15 cellular contexts compared by ENCODE assay signal in the genomic region with DNA sequence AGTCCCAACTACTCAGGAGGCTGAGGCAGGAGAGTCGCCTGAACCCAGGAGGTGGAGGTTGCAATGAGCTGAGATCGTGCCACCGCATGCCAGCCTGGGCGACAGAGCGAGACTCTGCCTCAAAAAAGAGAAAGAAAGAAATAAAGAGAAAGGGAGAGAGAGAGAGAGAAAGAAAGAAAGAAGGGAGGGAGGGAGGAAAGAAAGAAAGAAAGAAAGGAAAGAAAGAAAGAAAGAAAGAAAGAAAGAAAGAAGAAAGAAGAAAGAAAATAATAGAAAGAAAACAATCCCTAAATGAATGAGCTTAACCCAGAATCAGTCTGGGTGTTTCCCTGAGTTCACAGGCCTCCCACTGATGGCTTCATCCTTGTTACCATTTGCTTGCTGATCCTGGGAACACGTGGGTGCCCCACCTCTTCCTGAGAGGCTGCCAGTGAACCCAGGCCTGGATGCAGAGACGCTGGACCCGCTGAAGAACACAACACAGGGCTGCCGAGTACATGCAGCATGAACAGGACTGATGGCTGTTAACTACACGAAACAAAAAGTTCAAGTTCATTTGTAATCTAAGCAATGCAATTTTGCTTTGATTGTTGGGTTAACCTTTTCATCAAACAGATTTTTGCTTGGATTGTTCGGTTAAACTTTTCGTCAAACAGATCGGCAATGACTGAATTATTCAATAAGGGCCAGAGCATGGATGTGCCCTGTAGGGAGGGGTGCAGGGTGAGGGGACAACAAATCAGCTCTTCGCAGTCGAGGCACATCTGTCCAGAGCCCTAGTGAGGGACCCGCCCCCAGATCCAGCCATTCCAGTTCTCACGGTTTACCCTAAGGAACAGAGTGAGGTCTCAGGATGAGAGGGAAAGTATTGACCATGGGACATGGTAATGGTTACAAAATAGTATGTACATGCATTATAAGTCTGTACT. TPM values are rescaled to one million over a fixed set of nuclear protein-coding genes. Genes with fewer than 3 reads are reported as not detected.
A peak's percentile ranks its signal among the peaks of the same experiment; 100 is the strongest.
DNase-seq lines count a peak whose midpoint lies in the region; ATAC-seq and TF ChIP-seq lines count a peak whose summit lies in the region.
"Had no signal": no experiment of that assay in that cellular context is flagged by ENCODE, and none has a peak within 500 bp of the region (broad histone marks: within the 10 kb centered on the region; RNA-seq: fewer than 3 reads in every experiment).

No MANE protein-coding gene starts in this region.

- H3K9me3 ChIP-seq in OCI-LY3 (ENCODE audit: insufficient read depth, low read length) (no peaks in the 10 kb centered on the region), H9 (ENCODE audit: control insufficient read depth, low read depth, low read length) (no peaks in the 10 kb centered on the region)
- H3K9me3 ChIP-seq: ascending aorta, neutrophil had no signal

- H3K4me2 ChIP-seq in OCI-LY3 (ENCODE audit: low read length) (peak overlapping the region; percentile 77), H9 (ENCODE audit: insufficient read depth, insufficient read length, low read length) (no peak overlapping the region)

- intact Hi-C loops in Right ventricle myocardium inferior (cut with DNase I) (no loop called here), cardiac septum (cut with DNase I) (loop anchor here (2.0 to 10.0 kb wide), 2 partner anchors 47 to 91 kb away; no protein-coding TSS in a partner anchor), Right ventricle myocardium superior (cut with DNase I) (no loop called here)

- H3K23me2 ChIP-seq in H9 (ENCODE audit: insufficient read length, low read depth, low read length, poor library complexity, severe bottlenecking), result no peaks in the 10 kb centered on the region

- no peak overlapping the region for H3K56ac ChIP-seq in H9 (ENCODE audit: insufficient read length, low read depth, low read length)

- peak overlapping the region; percentile 59 for H3K4me3 ChIP-seq in OCI-LY3 (ENCODE audit: low read length)
- H3K4me3 ChIP-seq: ascending aorta, spleen had no signal

- H3K23ac ChIP-seq in H9 (ENCODE audit: insufficient read length, low read depth, low read length), result no peak overlapping the region

- no peak overlapping the region for H4K5ac ChIP-seq in H9 (ENCODE audit: insufficient read length, low read depth, low read length)

- H3K4me1 ChIP-seq in OCI-LY3 (ENCODE audit: low read length), result peaks cover 48% of the 10 kb centered on the region
- H3K4me1 ChIP-seq in H9 (ENCODE audit: insufficient read depth, low read length), result peaks cover 8% of the 10 kb centered on the region
- H3K4me1 ChIP-seq: ascending aorta had no signal

- no peak overlapping the region for H3K4ac ChIP-seq in H9 (ENCODE audit: low read depth, low read length)

- no peak overlapping the region for H3T11ph ChIP-seq in H9 (ENCODE audit: low read length)

- H2AK5ac ChIP-seq in H9 (ENCODE audit: insufficient read length, low read length), result no peak overlapping the region

- ATAC-seq in Right ventricle myocardium inferior (peak; percentile 58), Right ventricle myocardium superior (ENCODE audit: poor library complexity) (peak; percentile 43)

- H2BK120ac ChIP-seq in H9 (ENCODE audit: low read depth, low read length, poor library complexity, severe bottlenecking), result no peak overlapping the region

- H3K27me3 ChIP-seq in OCI-LY3 (ENCODE audit: low read depth, low read length) (no peaks in the 10 kb centered on the region), H9 (ENCODE audit: insufficient read depth, low read length) (no peaks in the 10 kb centered on the region)
- H3K27me3 ChIP-seq: ascending aorta, neutrophil, spleen had no signal

- H2BK20ac ChIP-seq in H9 (ENCODE audit: low read depth, low read length, poor library complexity, severe bottlenecking), result no peak overlapping the region

- no peaks in the 10 kb centered on the region for H3K36me3 Mint-ChIP-seq in H9 (ENCODE audit: insufficient read depth in 1 of 3, low read depth in 3 of 3)

- no peak overlapping the region for H2BK5ac ChIP-seq in H9 (ENCODE audit: insufficient read length, low read length)

- no peak for TF ChIP-seq CTCF in OCI-LY3 (IDR thresholded peaks at IDR 0.05; ENCODE audit: low read depth, low read length)
- TF ChIP-seq CTCF in H9 (conservative IDR thresholded peaks at IDR 0.05), result no peak

- no peaks in the 10 kb centered on the region for H3K79me1 ChIP-seq in H9 (ENCODE audit: insufficient read depth, low read depth, low read length, poor library complexity, severe bottlenecking)

- no peak overlapping the region for H4K91ac ChIP-seq in H9 (ENCODE audit: insufficient read length, low read depth, low read length)

- no peak overlapping the region for H2BK12ac ChIP-seq in H9 (ENCODE audit: insufficient read length, low read depth, low read length)

- no peaks in the 10 kb centered on the region for H3K36me3 ChIP-seq in OCI-LY3 (replicated peaks; ENCODE audit: low read depth, low read length)
- H3K36me3 ChIP-seq: ascending aorta, neutrophil, spleen had no signal

- no peak overlapping the region for H4K8ac ChIP-seq in H9 (replicated peaks; ENCODE audit: insufficient read length, low read depth, low read length)

- H4K20me1 ChIP-seq in OCI-LY3 (ENCODE audit: insufficient read depth, low read length) (no peaks in the 10 kb centered on the region), H9 (ENCODE audit: control insufficient read depth, insufficient read depth, insufficient read length) (no peaks in the 10 kb centered on the region)

- no peaks in the 10 kb centered on the region for H3K79me2 ChIP-seq in OCI-LY3 (ENCODE audit: low read length)
- no peaks in the 10 kb centered on the region for H3K79me2 ChIP-seq in H9 (ENCODE audit: insufficient read depth, low read length)

- DNase-seq in Right ventricle myocardium inferior (ENCODE audit: missing footprints) (no peak), cardiac septum (ENCODE audit: low spot score) (no peak), Right ventricle myocardium superior (peak; percentile 62), NCI-H1694 treated with DMSO at 0.1 percent for 48 hours (lab: John Stamatoyannopoulos, UW) (no peak), HCEC 1CT (no peak), H9 (no peak), NCI-H446 treated with DMSO at 0.1 percent for 48 hours (lab: John Stamatoyannopoulos, UW) (no peak)
- DNase-seq: effector CD4-positive, alpha-beta T cell; NCI-H1417 treated with DMSO at 0.1 percent for 48 hours; NCI-H774; spleen had no signal

- peaks cover 9% of the 10 kb centered on the region for H3K27me3 Mint-ChIP-seq in H9 (ENCODE audit: low read depth)

- peaks cover 12 to 18% of the 10 kb centered on the region in 2 experiments for H3K4me1 Mint-ChIP-seq in H9

- no peak overlapping the region for H3K18ac ChIP-seq in H9 (ENCODE audit: insufficient read length, low read depth, low read length)

- WGBS in H9 (ENCODE audit: extremely low coverage, insufficient read length, low lambda C conversion rate), result no CpG with 5 or more reads among the region's 17 CpGs

- H2AFZ ChIP-seq in OCI-LY3 (ENCODE audit: low read depth, low read length), result peak overlapping the region; percentile 88
- no peak overlapping the region for H2AFZ ChIP-seq in H9 (ENCODE audit: low read length)

- H3K9me3 Mint-ChIP-seq in H9, result peaks cover 5 to 6% of the 10 kb centered on the region in 2 experiments; a peak in 2 of 5 replicates

- no peak overlapping the region; a peak in 1 of 5 replicates for H3K4me3 Mint-ChIP-seq in H9

- H3K9ac ChIP-seq in OCI-LY3 (ENCODE audit: low read length) (peak overlapping the region; percentile 57; the same call in 1 of the 2 replicates), H9 (ENCODE audit: extremely low read depth, insufficient read length, low read length) (no peak overlapping the region)

- H3K14ac ChIP-seq in H9 (ENCODE audit: insufficient read depth, low read length), result no peak overlapping the region

- H3K27ac ChIP-seq in OCI-LY3 (ENCODE audit: low read length), result peak overlapping the region; percentile 56
- H3K27ac ChIP-seq in H9 (ENCODE audit: insufficient read length, low read depth, low read length), result no peak overlapping the region
- H3K27ac ChIP-seq: ascending aorta, C4-2B, neutrophil, spleen had no signal

- H3K27ac Mint-ChIP-seq in H9, result no peak overlapping the region; a peak in 1 of 7 replicates

- no peak overlapping the region for H2BK15ac ChIP-seq in H9 (ENCODE audit: low read depth, low read length)

RNA-seq across cellular contexts. Expression of a gene that starts 11.5 kb away (rescaled TPM):
- not detected for total RNA-seq in Right ventricle myocardium inferior
- total RNA-seq in cardiac septum, result not detected
- total RNA-seq in Right ventricle myocardium superior, result 0.03 TPM
- not detected in 2 replicates for total RNA-seq in H9 (2021)
- total RNA-seq: ascending aorta had no signal

RNA-seq across cellular contexts. Expression of a gene that starts 39.0 kb away (rescaled TPM):
- total RNA-seq in Right ventricle myocardium inferior (108 TPM), cardiac septum (68.6 TPM), Right ventricle myocardium superior (96.6 TPM), H9 (2021) (115 and 117 TPM in 2 replicates)
